1 cellular context compared by ENCODE assay signal in genomic region chr1:47688161-47688560, GRCh38.
TF ChIP-seq lines count a peak whose summit lies in the region.

No MANE protein-coding gene starts in this region.

TF ChIP-seq in H1, 55 proteins besides CTCF, POLR2A, EP300 and RAD21:
- TF ChIP-seq SIX5 (IDR thresholded peaks at IDR 0.05; ENCODE audit: low read depth, low read length) (no peak), BRCA1 (IDR thresholded peaks at IDR 0.05; ENCODE audit: low read depth, low read length) (no peak), FOSL1 (IDR thresholded peaks at IDR 0.05; ENCODE audit: insufficient read depth, low read depth, low read length) (no peak), YY1 (IDR thresholded peaks at IDR 0.05; ENCODE audit: low read depth, low read length) (no peak), EZH2 (IDR thresholded peaks at IDR 0.05; ENCODE audit: low read depth, low read length, severe bottlenecking) (no peak), SIRT6 (IDR thresholded peaks at IDR 0.05; ENCODE audit: low read length) (no peak), SIN3A (conservative IDR thresholded peaks at IDR 0.05 in 1 of 2, IDR thresholded peaks at IDR 0.05 in 1 of 2; ENCODE audit: low read depth in 1 of 2, low read length in 2 of 2) (no peak), MAFK (IDR thresholded peaks at IDR 0.05; ENCODE audit: low read depth, low read length) (no peak), POU5F1 (IDR thresholded peaks at IDR 0.05; ENCODE audit: low read depth, low read length) (no peak), CHD2 (IDR thresholded peaks at IDR 0.05; ENCODE audit: low read length) (no peak), GTF2F1 (IDR thresholded peaks at IDR 0.05; ENCODE audit: borderline replicate concordance, low read depth, low read length) (no peak)
